Comparison of ENCODE assay signal across 7 cellular contexts in the genomic region with DNA sequence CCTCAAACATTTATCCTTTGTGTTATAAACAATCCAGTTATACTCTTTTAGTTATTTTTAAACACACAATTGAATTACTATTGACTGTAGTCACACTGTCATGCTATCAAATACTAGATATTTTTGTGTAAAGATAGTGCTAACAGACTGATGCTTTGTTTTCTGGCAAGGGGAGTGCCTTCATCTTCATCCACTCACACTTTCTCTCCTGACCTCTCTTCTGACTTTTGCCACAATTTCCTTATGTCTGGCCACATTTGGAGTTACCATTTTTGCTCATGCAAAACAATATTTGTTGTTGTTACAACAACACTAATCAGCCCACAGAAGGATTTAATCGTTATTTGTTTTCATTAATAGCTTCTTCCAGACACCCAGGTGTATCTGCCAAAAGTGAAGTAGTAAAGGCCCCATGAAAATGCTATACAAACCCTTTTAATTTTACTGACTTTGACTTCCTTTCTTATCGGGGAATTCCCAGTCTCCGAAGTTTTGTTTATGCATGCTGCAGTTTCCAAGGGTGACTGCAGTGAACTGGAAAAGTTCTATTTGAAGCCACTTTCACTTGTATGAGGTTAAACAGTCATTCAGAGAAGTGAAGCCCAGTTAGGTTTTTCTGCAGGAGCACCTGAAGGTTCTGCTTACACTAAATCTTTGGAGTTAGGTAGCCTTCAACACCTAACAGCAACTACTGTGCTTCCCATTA.
DNase-seq lines count a peak whose midpoint lies in the region; ATAC-seq and TF ChIP-seq lines count a peak whose summit lies in the region.

No MANE protein-coding gene starts in this region.

- H3K27ac Mint-ChIP-seq in chondrocyte (ENCODE audit: unreplicated experiment) (peak overlapping the region; percentile 87), immature natural killer cell (no peak overlapping the region)
- peak overlapping the region; percentile 89 for H3K27ac Mint-ChIP-seq in stimulated activated memory B cell treated with anti-CD40 and anti-IgM and Interleukin-4, amounts not matched to agents 10 μg/mL and 1 μg/mL and 100 μg/mL, for 72 hours

- ATAC-seq in GM19397 (IDR thresholded peaks at IDR 0.05; ENCODE audit: unreplicated experiment) = peak; percentile 84
- peak; percentile 91 for ATAC-seq in HG03103 (IDR thresholded peaks at IDR 0.05; ENCODE audit: low read depth, unreplicated experiment)
- peak; percentile 97 for ATAC-seq in stimulated activated memory B cell treated with anti-CD40 and anti-IgM and Interleukin-4, amounts not matched to agents 10 μg/mL and 1 μg/mL and 100 μg/mL, for 72 hours

- H3K4me3 Mint-ChIP-seq in chondrocyte (ENCODE audit: unreplicated experiment) (no peak overlapping the region), immature natural killer cell (no peak overlapping the region)
- H3K4me3 Mint-ChIP-seq in stimulated activated memory B cell treated with anti-CD40 and anti-IgM and Interleukin-4, amounts not matched to agents 10 μg/mL and 1 μg/mL and 100 μg/mL, for 72 hours = peak overlapping the region; percentile 27

- H3K27me3 Mint-ChIP-seq in chondrocyte (ENCODE audit: low read depth) (no peaks in the 10 kb centered on the region), immature natural killer cell (ENCODE audit: low read depth in 3 of 3) (peaks cover 0 to 3% (median 0%) of the 10 kb centered on the region in 3 donors)
- no peaks in the 10 kb centered on the region for H3K27me3 Mint-ChIP-seq in stimulated activated memory B cell treated with anti-CD40 and anti-IgM and Interleukin-4, amounts not matched to agents 10 μg/mL and 1 μg/mL and 100 μg/mL, for 72 hours

- H3K9me3 Mint-ChIP-seq in chondrocyte (ENCODE audit: low read depth) = peaks cover 7% of the 10 kb centered on the region
- peaks cover 5% of the 10 kb centered on the region for H3K9me3 Mint-ChIP-seq in stimulated activated memory B cell treated with anti-CD40 and anti-IgM and Interleukin-4, amounts not matched to agents 10 μg/mL and 1 μg/mL and 100 μg/mL, for 72 hours
- H3K9me3 Mint-ChIP-seq in immature natural killer cell = peaks cover 0 to 19% (median 5%) of the 10 kb centered on the region in 6 donors

- TF ChIP-seq CTCF in chondrocyte (IDR thresholded peaks at IDR 0.05) = no peak

- H3K4me1 Mint-ChIP-seq in chondrocyte (ENCODE audit: low read depth) (peaks cover 74% of the 10 kb centered on the region), immature natural killer cell (peaks cover 5 to 11% of the 10 kb centered on the region in 2 donors)
- H3K4me1 Mint-ChIP-seq in stimulated activated memory B cell treated with anti-CD40 and anti-IgM and Interleukin-4, amounts not matched to agents 10 μg/mL and 1 μg/mL and 100 μg/mL, for 72 hours = peaks cover 58% of the 10 kb centered on the region

- DNase-seq in chondrocyte (ENCODE audit: low spot score) (no peak), immature natural killer cell (no peak), NCI-H748 (lab: John Stamatoyannopoulos, UW; ENCODE audit: unreplicated experiment) (no peak), middle frontal gyrus (ENCODE audit: extremely low spot score, low spot score) (no peak)

- H3K36me3 Mint-ChIP-seq in chondrocyte (ENCODE audit: low read depth) = peaks cover 10% of the 10 kb centered on the region
- peaks cover 12% of the 10 kb centered on the region for H3K36me3 Mint-ChIP-seq in stimulated activated memory B cell treated with anti-CD40 and anti-IgM and Interleukin-4, amounts not matched to agents 10 μg/mL and 1 μg/mL and 100 μg/mL, for 72 hours
- H3K36me3 Mint-ChIP-seq in immature natural killer cell = peaks cover 7 to 29% (median 21%) of the 10 kb centered on the region in 3 donors

Comparison
In these comparisons a context has a peak if more than half of its experiments do, and no peak if none do; other contexts are left out.
1. H3K27ac Mint-ChIP-seq: peak in chondrocyte (single experiment) and stimulated activated memory B cell treated with anti-CD40 and anti-IgM and Interleukin-4, amounts not matched to agents 10 μg/mL and 1 μg/mL and 100 μg/mL, for 72 hours (single experiment); none in immature natural killer cell (0 of 6).
2. Peak in every context shown above with its lines, with median percentiles within 50 percentile points of each other: ATAC-seq.